14 cellular contexts compared by ENCODE assay signal in the genomic region with DNA sequence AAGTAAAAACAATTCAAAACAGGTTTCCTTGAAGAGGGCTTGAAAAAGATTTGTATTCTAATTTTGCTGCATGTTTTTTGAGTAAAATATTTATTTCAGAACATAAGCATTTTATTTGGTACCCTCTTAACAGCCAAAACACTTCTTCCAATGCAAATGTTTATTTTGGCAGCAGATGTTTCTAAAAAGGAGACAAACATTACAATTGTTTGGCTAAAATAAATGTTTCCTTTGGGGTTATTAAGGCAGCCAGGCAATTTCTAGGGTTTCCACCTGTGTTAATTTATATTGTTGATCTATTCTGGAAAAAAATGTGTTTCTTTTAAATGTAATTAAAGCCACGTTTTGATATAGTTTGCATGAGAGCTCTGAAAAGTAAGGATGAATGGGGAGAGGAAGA. TPM values are rescaled to one million over a fixed set of nuclear protein-coding genes. Genes with fewer than 3 reads are reported as not detected.
A peak's percentile ranks its signal among the peaks of the same experiment; 100 is the strongest.
DNase-seq lines count a peak whose midpoint lies in the region; ATAC-seq, FAIRE-seq and TF ChIP-seq lines count a peak whose summit lies in the region.
"Had no signal": no experiment of that assay in that cellular context is flagged by ENCODE, and none has a peak within 500 bp of the region (broad histone marks: within the 10 kb centered on the region; RNA-seq: fewer than 3 reads in every experiment).

No MANE protein-coding gene starts in this region.

- 39 to 50% (median 39%) methylated on average over 1 of the region's 1 CpG for WGBS in small intestine, 3 donors

- peak; percentile 41 for FAIRE-seq in small intestine (lab: Jason Lieb, UNC)

- ATAC-seq in gastrocnemius medialis (no peak), GM18867 (IDR thresholded peaks at IDR 0.05; ENCODE audit: unreplicated experiment) (no peak)
- ATAC-seq: SK-N-SH treated with all-trans-retinoic acid at 6 μM for 48 hours had no signal

- H3K27ac ChIP-seq in VCaP: peak overlapping the region; percentile 74
- no peak overlapping the region for H3K27ac ChIP-seq in small intestine (ENCODE audit: low read depth in 1 of 2, low read length in 1 of 2)
- peak overlapping the region in 1 of 4 donors; percentile 95 for H3K27ac ChIP-seq in gastrocnemius medialis
- H3K27ac ChIP-seq: KMS-11, Peyer's patch had no signal

- H3K36me3 ChIP-seq in small intestine (ENCODE audit: control insufficient read depth in 2 of 2, insufficient read depth in 2 of 2, low read length in 2 of 2): peaks cover 0 to 5% of the 10 kb centered on the region in 2 donors
- H3K36me3 ChIP-seq in gastrocnemius medialis: no peaks in the 10 kb centered on the region

- intact Hi-C loops in gastrocnemius medialis (cut with DNase I; ENCODE audit: low total_unique reads): loop anchor here (2.0 kb wide), 1 partner anchor 13 kb away; no protein-coding TSS in a partner anchor

- in situ Hi-C loops in gastrocnemius medialis (cut with MboI; ENCODE audit: low sequenced_read_pairs in 4 of 4): no loop called here

- peak; percentile 3 for DNase-seq in NCI-H1092 (lab: John Stamatoyannopoulos, UW)
- peak; percentile 40 for DNase-seq in NCI-H2029 (lab: John Stamatoyannopoulos, UW)
- DNase-seq in small intestine: no peak
- DNase-seq in gastrocnemius medialis: no peak
- no peak for DNase-seq in SKM-1 (lab: John Stamatoyannopoulos, UW; ENCODE audit: unreplicated experiment)
- DNase-seq: CD4-positive, alpha-beta memory T cell; NCI-H345; NCI-H82; Peyer's patch; Right ventricle myocardium superior had no signal

- H3K4me3 ChIP-seq in small intestine (ENCODE audit: low read depth in 1 of 2, low read length in 2 of 2) (no peak overlapping the region), gastrocnemius medialis (no peak overlapping the region)
- H3K4me3 ChIP-seq: Peyer's patch had no signal

- H3K27me3 ChIP-seq in small intestine (ENCODE audit: control insufficient read depth in 2 of 2, insufficient read depth in 2 of 2, low read length in 2 of 2) (no peaks in the 10 kb centered on the region), gastrocnemius medialis (no peaks in the 10 kb centered on the region)
- H3K27me3 ChIP-seq: Peyer's patch had no signal

- TF ChIP-seq CTCF in VCaP (conservative IDR thresholded peaks at IDR 0.05) (no peak), gastrocnemius medialis (IDR thresholded peaks at IDR 0.05 in 4 of 5, conservative IDR thresholded peaks at IDR 0.05 in 1 of 5) (no peak)

- no peak for TF ChIP-seq POLR2A in gastrocnemius medialis (IDR thresholded peaks at IDR 0.05)

- no peaks in the 10 kb centered on the region for H3K9me3 ChIP-seq in small intestine (ENCODE audit: control insufficient read depth, low read depth)
- no peaks in the 10 kb centered on the region for H3K9me3 ChIP-seq in gastrocnemius medialis
- H3K9me3 ChIP-seq: Peyer's patch had no signal

- H3K4me1 ChIP-seq in small intestine (ENCODE audit: control insufficient read depth in 2 of 2, insufficient read depth in 1 of 2, low read depth in 1 of 2, low read length in 1 of 2) (no peaks in the 10 kb centered on the region), gastrocnemius medialis (peaks cover 54 to 56% of the 10 kb centered on the region in 2 donors)

RNA-seq across cellular contexts. Expression of a gene that starts 56.6 kb away (rescaled TPM):
- polyA plus RNA-seq in small intestine: 10 to 100 TPM in 2 of 3 donors, 1 to 10 TPM in 1; 7.3 to 23.3 (median 10.7) TPM
- 10 to 100 TPM; 54.9 to 75.3 (median 62.0) TPM for total RNA-seq in gastrocnemius medialis

Comparison
In these comparisons a context has a peak if more than half of its experiments do, and no peak if none do; other contexts are left out.
1. DNase-seq: peak in NCI-H1092 (single experiment) and NCI-H2029 (single experiment); none in small intestine (single experiment), gastrocnemius medialis (0 of 2) and SKM-1 (single experiment).